Comparison of ENCODE assay signal across 8 cellular contexts in the genomic region with DNA sequence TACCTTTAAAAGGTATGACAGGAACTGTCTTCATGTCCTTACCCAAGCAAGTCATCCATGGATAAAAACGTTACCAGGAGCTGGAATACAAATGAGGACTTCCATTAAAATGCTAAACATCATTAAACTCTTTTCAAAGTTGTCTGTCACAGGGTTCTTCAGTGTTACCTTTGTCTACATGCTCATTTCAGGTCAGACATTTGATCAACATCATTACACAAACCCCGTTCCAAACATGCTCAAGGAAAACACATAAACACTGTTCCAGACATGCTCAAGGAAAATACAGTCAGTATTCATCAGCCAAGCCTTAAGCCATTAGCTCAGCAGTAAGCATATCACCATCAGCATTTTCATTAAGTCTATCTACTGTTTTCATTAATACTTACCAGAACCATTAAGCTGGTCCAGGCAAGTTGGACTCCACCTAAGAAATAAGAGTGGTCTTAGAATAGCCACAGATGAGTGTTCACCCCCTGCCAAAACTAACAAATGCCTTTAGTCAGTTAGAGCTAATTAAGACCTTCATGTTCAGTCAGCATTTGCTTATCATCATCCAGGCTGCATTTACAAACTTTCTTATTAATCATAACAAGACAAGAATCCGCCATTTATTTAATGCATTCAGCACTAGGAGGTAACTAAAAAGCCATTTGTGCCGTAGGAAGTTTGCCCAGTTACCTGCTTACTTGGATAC. TPM values are rescaled to one million over a fixed set of nuclear protein-coding genes. Genes with fewer than 3 reads are reported as not detected.
A peak's percentile ranks its signal among the peaks of the same experiment; 100 is the strongest.
DNase-seq lines count a peak whose midpoint lies in the region; ATAC-seq and TF ChIP-seq lines count a peak whose summit lies in the region.

No MANE protein-coding gene starts in this region.

- no peak for ATAC-seq in CD8-positive, alpha-beta T cell

- DNase-seq in CD8-positive, alpha-beta T cell = no peak
- DNase-seq in breast epithelium (ENCODE audit: low spot score in 2 of 2) (no peak), NCI-H1694 treated with DMSO at 0.1 percent for 48 hours (lab: John Stamatoyannopoulos, UW) (no peak), hepatic stellate cell (ENCODE audit: low spot score) (no peak), thyroid gland (no peak), NCI-H2196 treated with DMSO at 0.1 percent for 48 hours (lab: John Stamatoyannopoulos, UW; ENCODE audit: unreplicated experiment) (no peak)

- intact Hi-C loops in CD8-positive, alpha-beta T cell (cut with DNase I, micrococcal nuclease) = loop anchor here (2.0 to 10.0 kb wide), 4 partner anchors 153 to 1157 kb away; a partner anchor contains a TSS
- intact Hi-C loops in breast epithelium (cut with DNase I; ENCODE audit: low total_unique reads) = no loop called here
- intact Hi-C loops in thyroid gland (cut with DNase I) = loop anchor here (5.0 kb wide), 1 partner anchor 38 kb away; no protein-coding TSS in a partner anchor

- H3K9me3 Mint-ChIP-seq in CD8-positive, alpha-beta T cell = no peaks in the 10 kb centered on the region

- no peaks in the 10 kb centered on the region for H3K27me3 ChIP-seq in CD8-positive, alpha-beta T cell (ENCODE audit: insufficient read depth, low read length)
- H3K27me3 ChIP-seq in KMS-11 (ENCODE audit: insufficient read depth, low read depth) = no peaks in the 10 kb centered on the region
- H3K27me3 ChIP-seq in breast epithelium = no peaks in the 10 kb centered on the region
- H3K27me3 ChIP-seq in muscle layer of duodenum (ENCODE audit: low read depth, low read length) = no peaks in the 10 kb centered on the region
- H3K27me3 ChIP-seq in thyroid gland = no peaks in the 10 kb centered on the region

- TF ChIP-seq CTCF in CD8-positive, alpha-beta T cell (IDR thresholded peaks at IDR 0.05) = no peak
- TF ChIP-seq CTCF in KMS-11 (conservative IDR thresholded peaks at IDR 0.05; ENCODE audit: low read depth, low read length) (no peak), breast epithelium (IDR thresholded peaks at IDR 0.05) (no peak), thyroid gland (IDR thresholded peaks at IDR 0.05) (no peak)

- no peak overlapping the region for H3K27ac ChIP-seq in CD8-positive, alpha-beta T cell (ENCODE audit: low read depth, low read length)
- H3K27ac ChIP-seq in KMS-11 (peak overlapping the region; percentile 83), breast epithelium (peak overlapping the region in 1 of 2 donors; percentile 34), muscle layer of duodenum (ENCODE audit: low read length) (peak overlapping the region; percentile 98), thyroid gland (no peak overlapping the region)

- H3K4me2 ChIP-seq in KMS-11 = peak overlapping the region; percentile 100

- POLR2A ChIA-PET in CD8-positive, alpha-beta T cell (lab: Charles Lee) = interaction anchor here (1.0 to 1.8 kb wide), 4 partner anchors 9 to 151 kb away, joined by 3 to 6 read pairs (median 4); a partner anchor contains a TSS

- H3K4me3 ChIP-seq in CD8-positive, alpha-beta T cell (ENCODE audit: low read depth, low read length) = no peak overlapping the region
- H3K4me3 ChIP-seq in KMS-11 (IDR thresholded peaks at IDR 0.05; ENCODE audit: insufficient read depth, low read depth, low read length) = peak overlapping the region; percentile 81
- H3K4me3 ChIP-seq in breast epithelium = peak overlapping the region in 2 of 3 donors; percentile 76 to 81
- peak overlapping the region; percentile 84 to 96 for H3K4me3 ChIP-seq in muscle layer of duodenum (ENCODE audit: low read depth in 1 of 2, low read length in 2 of 2)
- H3K4me3 ChIP-seq in thyroid gland (replicated peaks in 1 of 3) = no peak overlapping the region

- H3K9ac ChIP-seq in KMS-11 = peak overlapping the region; percentile 91; the same call in 1 of the 2 replicates

- H3K4me1 Mint-ChIP-seq in CD8-positive, alpha-beta T cell (ENCODE audit: low read depth) = peaks cover 56% of the 10 kb centered on the region

- H3K27ac Mint-ChIP-seq in CD8-positive, alpha-beta T cell = peak overlapping the region; percentile 96

- peaks cover 40% of the 10 kb centered on the region for H3K79me2 ChIP-seq in KMS-11 (ENCODE audit: insufficient read depth, low read depth)

- peaks cover 45% of the 10 kb centered on the region for H4K20me1 ChIP-seq in KMS-11 (ENCODE audit: insufficient read depth)

- H3K9me3 ChIP-seq in CD8-positive, alpha-beta T cell (ENCODE audit: low read length) = no peaks in the 10 kb centered on the region
- H3K9me3 ChIP-seq in breast epithelium = no peaks in the 10 kb centered on the region
- H3K9me3 ChIP-seq in muscle layer of duodenum (ENCODE audit: control insufficient read depth in 1 of 2, low read length in 2 of 2) = no peaks in the 10 kb centered on the region
- no peaks in the 10 kb centered on the region for H3K9me3 ChIP-seq in thyroid gland

- H3K27me3 Mint-ChIP-seq in CD8-positive, alpha-beta T cell (ENCODE audit: low read depth) = no peaks in the 10 kb centered on the region

- H3K4me1 ChIP-seq in CD8-positive, alpha-beta T cell (ENCODE audit: insufficient read depth, low read length) = peaks cover 50% of the 10 kb centered on the region
- H3K4me1 ChIP-seq in KMS-11 (ENCODE audit: low read depth, poor library complexity, severe bottlenecking) (peaks cover 57% of the 10 kb centered on the region), breast epithelium (peaks cover 0 to 4% of the 10 kb centered on the region in 2 donors), muscle layer of duodenum (ENCODE audit: control insufficient read depth in 1 of 2, insufficient read depth in 2 of 2, low read length in 2 of 2) (peaks cover 14 to 19% of the 10 kb centered on the region in 2 donors), thyroid gland (peaks cover 18 to 20% of the 10 kb centered on the region in 2 donors)

- CTCF ChIA-PET in CD8-positive, alpha-beta T cell (lab: Charles Lee) = interaction anchor here (0.6 to 1.3 kb wide), 4 partner anchors 20 to 436 kb away, joined by 3 to 4 read pairs (median 3); no protein-coding TSS in a partner anchor

- peaks cover 68% of the 10 kb centered on the region for H3K36me3 Mint-ChIP-seq in CD8-positive, alpha-beta T cell

- no peak for TF ChIP-seq POLR2A in breast epithelium (IDR thresholded peaks at IDR 0.05)
- TF ChIP-seq POLR2A in thyroid gland (IDR thresholded peaks at IDR 0.05) = no peak

- peak overlapping the region; percentile 95 for H3K4me3 Mint-ChIP-seq in CD8-positive, alpha-beta T cell

- no peak overlapping the region for H2AFZ ChIP-seq in KMS-11 (ENCODE audit: low read depth)

- 57 to 63% methylated on average over 4 of the region's 4 CpGs for WGBS in thyroid gland, 2 donors

- H3K36me3 ChIP-seq in CD8-positive, alpha-beta T cell (ENCODE audit: insufficient read depth, low read length) = peaks cover 25% of the 10 kb centered on the region
- H3K36me3 ChIP-seq in KMS-11 (ENCODE audit: insufficient read depth) = peaks cover 41% of the 10 kb centered on the region
- H3K36me3 ChIP-seq in breast epithelium = no peaks in the 10 kb centered on the region
- H3K36me3 ChIP-seq in muscle layer of duodenum (ENCODE audit: control insufficient read depth in 1 of 2, insufficient read depth in 2 of 2, low read length in 2 of 2) = peaks cover 37 to 46% of the 10 kb centered on the region in 2 donors
- peaks cover 23 to 28% of the 10 kb centered on the region in 2 donors for H3K36me3 ChIP-seq in thyroid gland

RNA-seq across cellular contexts. Expression of a gene that starts 2.2 kb away (rescaled TPM):
- total RNA-seq in CD8-positive, alpha-beta T cell = 100 to 1,000 TPM; 774 to 800 TPM
- total RNA-seq in breast epithelium (100 to 1,000 TPM; 320 to 763 (median 754) TPM), thyroid gland (100 to 1,000 TPM; 162 to 625 (median 223) TPM)

RNA-seq across cellular contexts. Expression of a gene that starts 2.6 kb away (rescaled TPM):
- total RNA-seq in CD8-positive, alpha-beta T cell = 10 to 100 TPM in 1 of 2 experiments, 1 to 10 TPM in 1; 8.8 to 10.4 TPM
- total RNA-seq in breast epithelium (10 to 100 TPM; 10.2 to 15.7 (median 15.4) TPM), thyroid gland (10 to 100 TPM; 14.6 to 24.4 (median 17.3) TPM)

RNA-seq across cellular contexts. Expression of a gene that starts 40.9 kb away (rescaled TPM):
- total RNA-seq in CD8-positive, alpha-beta T cell = 1 to 10 TPM; 4.0 to 5.7 TPM
- total RNA-seq in breast epithelium (1 to 10 TPM; 4.5 to 6.0 (median 4.6) TPM), thyroid gland (1 to 10 TPM; 4.4 to 8.1 (median 5.3) TPM)

RNA-seq across cellular contexts. Expression of a gene that starts 41.1 kb away (rescaled TPM):
- 1 to 10 TPM; 1.5 to 1.6 TPM for total RNA-seq in CD8-positive, alpha-beta T cell
- total RNA-seq in breast epithelium = 10 to 100 TPM in 2 of 3 donors, 1 to 10 TPM in 1; 9.4 to 15.8 (median 14.1) TPM
- total RNA-seq in thyroid gland = 10 to 100 TPM; 14.9 to 26.9 (median 20.7) TPM

RNA-seq across cellular contexts. Expression of a gene that starts 51.5 kb away (rescaled TPM):
- not detected for total RNA-seq in CD8-positive, alpha-beta T cell
- under 1 TPM in 1 of 3 donors, not detected in 2; 0.32 TPM for total RNA-seq in breast epithelium
- total RNA-seq in thyroid gland = not detected

Comparison
In these comparisons a context has a peak if more than half of its experiments do, and no peak if none do; other contexts are left out.
1. H3K27ac ChIP-seq: peak in KMS-11 (single experiment) and muscle layer of duodenum (single experiment); none in CD8-positive, alpha-beta T cell (single experiment) and thyroid gland (0 of 3).
2. H3K4me3 ChIP-seq: peak in KMS-11 (single experiment), breast epithelium (2 of 3) and muscle layer of duodenum (2 of 2); none in CD8-positive, alpha-beta T cell (single experiment) and thyroid gland (0 of 3).